In the genomic region with DNA sequence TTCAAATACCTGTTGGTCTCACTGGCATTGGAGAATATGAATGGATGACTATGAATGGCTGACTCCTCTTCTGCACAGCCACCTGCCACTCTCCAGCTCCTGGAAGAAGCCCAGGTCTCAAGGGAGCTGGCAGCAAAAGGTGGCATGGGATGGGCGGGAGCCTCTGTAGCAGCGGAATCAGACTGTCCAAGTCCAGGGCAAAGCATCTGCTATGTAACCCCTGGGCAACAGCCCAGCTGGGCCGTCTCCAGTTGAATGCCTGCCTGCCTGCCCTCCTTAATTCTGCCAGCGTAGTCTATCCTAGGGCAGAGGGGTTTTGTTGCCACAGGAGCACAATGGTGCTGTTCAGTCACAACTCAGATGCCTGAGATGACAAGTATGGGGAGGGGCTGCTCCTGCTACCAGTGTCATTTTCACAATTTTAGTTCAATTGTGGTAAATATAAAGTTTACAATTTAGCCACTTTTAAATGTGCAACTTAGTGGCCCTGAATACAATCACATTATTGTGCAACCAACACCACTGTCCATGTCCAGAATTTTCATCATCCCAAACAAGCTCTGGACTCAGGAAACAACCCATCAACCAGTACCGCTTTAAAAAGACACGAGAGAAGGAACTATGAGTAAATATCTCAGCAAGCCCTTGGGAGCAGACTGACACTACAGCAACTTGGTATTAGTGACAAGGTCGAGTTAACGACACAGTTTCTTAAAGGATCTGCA, we compare ENCODE assay signal across 16 cellular contexts.
A peak's percentile ranks its signal among the peaks of the same experiment; 100 is the strongest.
DNase-seq lines count a peak whose midpoint lies in the region; ATAC-seq and TF ChIP-seq lines count a peak whose summit lies in the region.
"Had no signal": no experiment of that assay in that cellular context is flagged by ENCODE, and none has a peak within 500 bp of the region (broad histone marks: within the 10 kb centered on the region; RNA-seq: fewer than 3 reads in every experiment).

No MANE protein-coding gene starts in this region.

- H3K4me1 Mint-ChIP-seq in activated T-helper 1 cell treated with anti-CD3 and anti-CD28 coated beads, Interleukin-12 subunit alpha, Interleukin-12 subunit beta, Interleukin-2, Interleukin-4 antibody, amounts not matched to agents 30 ng/mL and 10 ng/mL and 1 ng/mL, durations not matched to agents 14 hours and 24 hours and 36 hours (ENCODE audit: low read depth), result no peaks in the 10 kb centered on the region
- H3K4me1 Mint-ChIP-seq in activated T-helper 2 cell treated with anti-CD3 and anti-CD28 coated beads, Interferon-gamma antibody, Interleukin-2, Interleukin-4, amounts not matched to agents 10 μg/mL and 5 μg/mL and 100 μg/mL, durations not matched to agents 14 hours and 24 hours and 36 hours (ENCODE audit: low read depth), result no peaks in the 10 kb centered on the region
- H3K4me1 Mint-ChIP-seq: nephron progenitor cell had no signal

- intact Hi-C loops in activated T-helper 1 cell treated with anti-CD3 and anti-CD28 coated beads, Interleukin-12 subunit alpha, Interleukin-12 subunit beta, Interleukin-2, Interleukin-4 antibody, amounts not matched to agents 30 ng/mL and 10 ng/mL and 1 ng/mL, durations not matched to agents 14 hours and 24 hours and 36 hours (cut with micrococcal nuclease), result no loop called here
- intact Hi-C loops in activated T-helper 2 cell treated with anti-CD3 and anti-CD28 coated beads, Interferon-gamma antibody, Interleukin-2, Interleukin-4, amounts not matched to agents 10 μg/mL and 5 μg/mL and 100 μg/mL, durations not matched to agents 14 hours and 24 hours and 36 hours (cut with micrococcal nuclease), result no loop called here

- H3K9me3 ChIP-seq in gastroesophageal sphincter, result no peaks in the 10 kb centered on the region
- H3K9me3 ChIP-seq: HAP-1 had no signal

- ATAC-seq in gastroesophageal sphincter, result peak; percentile 62
- ATAC-seq in HG02973 (IDR thresholded peaks at IDR 0.05; ENCODE audit: unreplicated experiment), result no peak
- no peak for ATAC-seq in GM18505 (IDR thresholded peaks at IDR 0.05; ENCODE audit: unreplicated experiment)

- TF ChIP-seq EP300 in gastroesophageal sphincter (IDR thresholded peaks at IDR 0.05), result no peak

- H3K9me3 Mint-ChIP-seq in activated T-helper 1 cell treated with anti-CD3 and anti-CD28 coated beads, Interleukin-12 subunit alpha, Interleukin-12 subunit beta, Interleukin-2, Interleukin-4 antibody, amounts not matched to agents 30 ng/mL and 10 ng/mL and 1 ng/mL, durations not matched to agents 14 hours and 24 hours and 36 hours, result no peaks in the 10 kb centered on the region
- no peaks in the 10 kb centered on the region for H3K9me3 Mint-ChIP-seq in activated T-helper 2 cell treated with anti-CD3 and anti-CD28 coated beads, Interferon-gamma antibody, Interleukin-2, Interleukin-4, amounts not matched to agents 10 μg/mL and 5 μg/mL and 100 μg/mL, durations not matched to agents 14 hours and 24 hours and 36 hours
- H3K9me3 Mint-ChIP-seq: nephron progenitor cell had no signal

- no peak for TF ChIP-seq CTCF in gastroesophageal sphincter (IDR thresholded peaks at IDR 0.05)

- 42 to 44% methylated on average over 4 to 5 of the region's 8 CpGs for WGBS in gastroesophageal sphincter (ENCODE audit: low coverage in 1 of 2), 2 donors

- no peaks in the 10 kb centered on the region for H3K27me3 ChIP-seq in gastroesophageal sphincter

- no peaks in the 10 kb centered on the region for H3K27me3 Mint-ChIP-seq in activated T-helper 1 cell treated with anti-CD3 and anti-CD28 coated beads, Interleukin-12 subunit alpha, Interleukin-12 subunit beta, Interleukin-2, Interleukin-4 antibody, amounts not matched to agents 30 ng/mL and 10 ng/mL and 1 ng/mL, durations not matched to agents 14 hours and 24 hours and 36 hours (ENCODE audit: insufficient read depth)
- peaks cover 5% of the 10 kb centered on the region for H3K27me3 Mint-ChIP-seq in activated T-helper 2 cell treated with anti-CD3 and anti-CD28 coated beads, Interferon-gamma antibody, Interleukin-2, Interleukin-4, amounts not matched to agents 10 μg/mL and 5 μg/mL and 100 μg/mL, durations not matched to agents 14 hours and 24 hours and 36 hours (ENCODE audit: low read depth)

- H3K4me3 ChIP-seq in gastroesophageal sphincter, result no peak overlapping the region
- H3K4me3 ChIP-seq: HAP-1 had no signal

- in situ Hi-C loops in G401 (cut with HindIII; ENCODE audit: low sequenced_read_pairs), result no loop called here

- no peak overlapping the region for H3K27ac Mint-ChIP-seq in activated T-helper 1 cell treated with anti-CD3 and anti-CD28 coated beads, Interleukin-12 subunit alpha, Interleukin-12 subunit beta, Interleukin-2, Interleukin-4 antibody, amounts not matched to agents 30 ng/mL and 10 ng/mL and 1 ng/mL, durations not matched to agents 14 hours and 24 hours and 36 hours
- H3K27ac Mint-ChIP-seq in activated T-helper 2 cell treated with anti-CD3 and anti-CD28 coated beads, Interferon-gamma antibody, Interleukin-2, Interleukin-4, amounts not matched to agents 10 μg/mL and 5 μg/mL and 100 μg/mL, durations not matched to agents 14 hours and 24 hours and 36 hours, result no peak overlapping the region
- H3K27ac Mint-ChIP-seq: nephron progenitor cell had no signal

- H3K4me1 ChIP-seq in gastroesophageal sphincter, result peaks cover 0 to 11% (median 5%) of the 10 kb centered on the region in 3 donors
- H3K4me1 ChIP-seq: HAP-1 had no signal

- no peak overlapping the region for H3K27ac ChIP-seq in gastroesophageal sphincter

- peak; percentile 90 for DNase-seq in G401 (ENCODE audit: low spot score)
- DNase-seq in NCI-H345 (lab: John Stamatoyannopoulos, UW), result peak; percentile 62
- DNase-seq in nucleus accumbens (lab: John Stamatoyannopoulos, UW), result peak in 53 of 56 donors; percentile 8 to 85 (median 48)
- no peak for DNase-seq in activated T-helper 1 cell treated with anti-CD3 and anti-CD28 coated beads, Interleukin-12 subunit alpha, Interleukin-12 subunit beta, Interleukin-2, Interleukin-4 antibody, amounts not matched to agents 30 ng/mL and 10 ng/mL and 1 ng/mL, durations not matched to agents 14 hours and 24 hours and 36 hours (ENCODE audit: low spot score)
- DNase-seq in activated T-helper 2 cell treated with anti-CD3 and anti-CD28 coated beads, Interferon-gamma antibody, Interleukin-2, Interleukin-4, amounts not matched to agents 10 μg/mL and 5 μg/mL and 100 μg/mL, durations not matched to agents 14 hours and 24 hours and 36 hours (ENCODE audit: low spot score), result no peak
- DNase-seq: activated CD4-positive, alpha-beta T cell treated with anti-CD3 and anti-CD28 coated beads, Interleukin-2, amount 50 U/mL, for 48 hours; activated naive CD4-positive, alpha-beta T cell treated with anti-CD3 and anti-CD28 coated beads, Interleukin-2, amount 50 U/mL, for 16 hours; dermis blood vessel endothelial cell; islet precursor cell; NCI-H187 treated with DMSO at 0.1 percent for 48 hours; nephron progenitor cell; stimulated activated CD4-positive, alpha-beta T cell treated with anti-CD3 and anti-CD28 coated beads, Interleukin-15, amount 100 ng/mL, for 24 hours had no signal

- no peak for TF ChIP-seq POLR2A in gastroesophageal sphincter (IDR thresholded peaks at IDR 0.05)
- no peak for TF ChIP-seq POLR2A in GM18505 (IDR thresholded peaks at IDR 0.05; ENCODE audit: borderline replicate concordance, extremely low read depth, insufficient read depth, insufficient read length)

- no peak overlapping the region for H3K4me3 Mint-ChIP-seq in activated T-helper 1 cell treated with anti-CD3 and anti-CD28 coated beads, Interleukin-12 subunit alpha, Interleukin-12 subunit beta, Interleukin-2, Interleukin-4 antibody, amounts not matched to agents 30 ng/mL and 10 ng/mL and 1 ng/mL, durations not matched to agents 14 hours and 24 hours and 36 hours
- no peak overlapping the region for H3K4me3 Mint-ChIP-seq in activated T-helper 2 cell treated with anti-CD3 and anti-CD28 coated beads, Interferon-gamma antibody, Interleukin-2, Interleukin-4, amounts not matched to agents 10 μg/mL and 5 μg/mL and 100 μg/mL, durations not matched to agents 14 hours and 24 hours and 36 hours (ENCODE audit: low read depth)
- H3K4me3 Mint-ChIP-seq: nephron progenitor cell had no signal

- H3K36me3 Mint-ChIP-seq in activated T-helper 1 cell treated with anti-CD3 and anti-CD28 coated beads, Interleukin-12 subunit alpha, Interleukin-12 subunit beta, Interleukin-2, Interleukin-4 antibody, amounts not matched to agents 30 ng/mL and 10 ng/mL and 1 ng/mL, durations not matched to agents 14 hours and 24 hours and 36 hours (ENCODE audit: low read depth), result no peaks in the 10 kb centered on the region
- no peaks in the 10 kb centered on the region for H3K36me3 Mint-ChIP-seq in activated T-helper 2 cell treated with anti-CD3 and anti-CD28 coated beads, Interferon-gamma antibody, Interleukin-2, Interleukin-4, amounts not matched to agents 10 μg/mL and 5 μg/mL and 100 μg/mL, durations not matched to agents 14 hours and 24 hours and 36 hours (ENCODE audit: low read depth)

- H3K36me3 ChIP-seq in gastroesophageal sphincter, result no peaks in the 10 kb centered on the region
- H3K36me3 ChIP-seq: HAP-1 had no signal

Comparison
In these comparisons a context has a peak if more than half of its experiments do, and no peak if none do; other contexts are left out.
1. DNase-seq: peak in G401 (single experiment), NCI-H345 (single experiment) and nucleus accumbens (53 of 56); none in activated T-helper 1 cell treated with anti-CD3 and anti-CD28 coated beads, Interleukin-12 subunit alpha, Interleukin-12 subunit beta, Interleukin-2, Interleukin-4 antibody, amounts not matched to agents 30 ng/mL and 10 ng/mL and 1 ng/mL, durations not matched to agents 14 hours and 24 hours and 36 hours (single experiment) and activated T-helper 2 cell treated with anti-CD3 and anti-CD28 coated beads, Interferon-gamma antibody, Interleukin-2, Interleukin-4, amounts not matched to agents 10 μg/mL and 5 μg/mL and 100 μg/mL, durations not matched to agents 14 hours and 24 hours and 36 hours (single experiment).